Comparison of ENCODE assay signal across 9 cellular contexts in the genomic region with DNA sequence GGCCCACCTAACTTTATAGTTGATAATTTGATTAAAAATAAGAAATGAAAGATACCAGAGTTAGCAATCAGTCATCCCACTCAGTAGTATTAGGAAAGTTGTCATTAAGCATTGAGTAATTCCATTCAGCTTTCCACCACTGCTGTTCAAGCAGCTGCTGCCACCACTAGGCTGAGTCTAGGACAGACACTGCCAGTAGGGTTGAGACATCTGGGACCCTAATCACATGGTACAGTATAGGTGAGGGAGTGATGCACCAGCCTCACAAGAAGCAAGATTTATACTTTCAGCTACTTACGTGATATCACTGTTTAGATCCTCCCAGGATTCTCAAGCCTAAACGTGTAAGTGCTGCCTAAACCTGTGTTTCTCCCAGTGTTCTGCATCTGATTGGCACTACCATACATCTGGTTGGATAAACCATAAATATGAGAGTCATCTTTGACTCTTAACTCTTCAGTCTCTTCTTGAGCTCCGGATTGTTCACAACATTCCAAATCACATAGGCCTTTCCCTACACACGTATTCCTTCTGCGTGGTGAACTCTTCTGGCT. TPM values are rescaled to one million over a fixed set of nuclear protein-coding genes. Genes with fewer than 3 reads are reported as not detected.
A peak's percentile ranks its signal among the peaks of the same experiment; 100 is the strongest.
DNase-seq lines count a peak whose midpoint lies in the region; ATAC-seq and TF ChIP-seq lines count a peak whose summit lies in the region.
"Had no signal": no experiment of that assay in that cellular context is flagged by ENCODE, and none has a peak within 500 bp of the region (broad histone marks: within the 10 kb centered on the region; RNA-seq: fewer than 3 reads in every experiment).

No MANE protein-coding gene starts in this region.

- H3K4me2 ChIP-seq in Loucy (ENCODE audit: low read depth, low read length, poor library complexity, severe bottlenecking) = peak overlapping the region; percentile 96

- DNase-seq in cardiac muscle cell (ENCODE audit: low read depth in 1 of 2, low spot score in 1 of 2) (peak; percentile 4 to 11), heart left ventricle (no peak), right lobe of liver (no peak)
- peak; percentile 23 to 27 for DNase-seq in activated T-cell treated with anti-CD3 and anti-CD28 coated beads, Interleukin-2, amount 50 U/mL, for 72 hours
- no peak for DNase-seq in effector memory CD4-positive, alpha-beta T cell

- H3K9me2 ChIP-seq in Loucy (replicated peaks; ENCODE audit: low read depth, low read length) = no peaks in the 10 kb centered on the region; the same call in 1 of the 2 replicates

- peaks cover 10 to 15% of the 10 kb centered on the region in 2 donors for H3K36me3 Mint-ChIP-seq in activated T-cell treated with anti-CD3 and anti-CD28 coated beads, Interleukin-2, amount 50 U/mL, for 72 hours (ENCODE audit: insufficient read depth in 2 of 2)

- peaks cover 65% of the 10 kb centered on the region for H4K20me1 ChIP-seq in Loucy (ENCODE audit: insufficient read depth, low read length, poor library complexity, severe bottlenecking)

- no peaks in the 10 kb centered on the region for H3K27me3 ChIP-seq in cardiac muscle cell
- no peaks in the 10 kb centered on the region for H3K27me3 ChIP-seq in heart left ventricle
- peaks cover 5% of the 10 kb centered on the region for H3K27me3 ChIP-seq in Loucy (ENCODE audit: insufficient read depth, low read length, poor library complexity, severe bottlenecking)
- H3K27me3 ChIP-seq in right lobe of liver = no peaks in the 10 kb centered on the region
- no peaks in the 10 kb centered on the region for H3K27me3 ChIP-seq in effector memory CD4-positive, alpha-beta T cell (replicated peaks; ENCODE audit: control insufficient read depth, insufficient read depth, low read length, poor library complexity, severe bottlenecking)

- peaks cover 6% of the 10 kb centered on the region for H3K4me1 ChIP-seq in cardiac muscle cell (ENCODE audit: low read depth)
- peaks cover 0 to 35% (median 26%) of the 10 kb centered on the region in 12 donors for H3K4me1 ChIP-seq in heart left ventricle
- H3K4me1 ChIP-seq in Loucy (ENCODE audit: insufficient read depth, low read length, poor library complexity, severe bottlenecking) = peaks cover 40% of the 10 kb centered on the region
- H3K4me1 ChIP-seq in right lobe of liver = peaks cover 0 to 15% (median 0%) of the 10 kb centered on the region in 4 donors
- peaks cover 10% of the 10 kb centered on the region for H3K4me1 ChIP-seq in effector memory CD4-positive, alpha-beta T cell (ENCODE audit: control insufficient read depth, insufficient read depth, low read length, poor library complexity, severe bottlenecking)

- H3K4me3 ChIP-seq in cardiac muscle cell (no peak overlapping the region), heart left ventricle (no peak overlapping the region), Loucy (ENCODE audit: low read length, poor library complexity, severe bottlenecking) (peak overlapping the region; percentile 97), right lobe of liver (no peak overlapping the region)
- H3K4me3 ChIP-seq in effector memory CD4-positive, alpha-beta T cell (ENCODE audit: insufficient read depth, low read depth, low read length, poor library complexity, severe bottlenecking) = no peak overlapping the region

- H3K27me3 Mint-ChIP-seq in activated T-cell treated with anti-CD3 and anti-CD28 coated beads, Interleukin-2, amount 50 U/mL, for 72 hours (ENCODE audit: low read depth) = no peaks in the 10 kb centered on the region
- H3K27me3 Mint-ChIP-seq: stimulated activated naive CD8-positive, alpha-beta T cell treated with anti-CD3 and anti-CD28 coated beads, Interleukin-15, Interleukin-2, amounts not matched to agents 100 ng/mL and 50 ng/mL, for 24 hours had no signal

- H3K27ac ChIP-seq in cardiac muscle cell (no peak overlapping the region), heart left ventricle (peak overlapping the region in 1 of 12 donors; percentile 100), right lobe of liver (no peak overlapping the region)
- H3K27ac ChIP-seq in effector memory CD4-positive, alpha-beta T cell (ENCODE audit: insufficient read depth, low read length, poor library complexity, severe bottlenecking) = no peak overlapping the region

- H3K27ac Mint-ChIP-seq in activated T-cell treated with anti-CD3 and anti-CD28 coated beads, Interleukin-2, amount 50 U/mL, for 72 hours = peak overlapping the region; percentile 86

- intact Hi-C loops in heart left ventricle (cut with DNase I) (loop anchor here in 3 of 10 donors (5.0 to 10.0 kb wide), 3 partner anchors 210 to 693 kb away; partner anchors contain the start of genes R3HDM1 (in 2 of the 3), ZRANB3 (in 2 of the 3) and RAB3GAP1 (in 1 of the 3)), right lobe of liver (cut with DNase I) (no loop called here)

- peaks cover 20% of the 10 kb centered on the region for H3K36me3 ChIP-seq in cardiac muscle cell
- H3K36me3 ChIP-seq in heart left ventricle = peaks cover 0 to 43% (median 25%) of the 10 kb centered on the region in 9 donors
- H3K36me3 ChIP-seq in Loucy (ENCODE audit: insufficient read depth, low read length) = peaks cover 10% of the 10 kb centered on the region; the same call in 1 of the 2 replicates
- H3K36me3 ChIP-seq in right lobe of liver = peaks cover 0 to 21% (median 8%) of the 10 kb centered on the region in 4 donors
- peaks cover 23% of the 10 kb centered on the region for H3K36me3 ChIP-seq in effector memory CD4-positive, alpha-beta T cell (ENCODE audit: control insufficient read depth, insufficient read depth, low read length)

- peak overlapping the region; percentile 67 to 92 for H3K4me3 Mint-ChIP-seq in activated T-cell treated with anti-CD3 and anti-CD28 coated beads, Interleukin-2, amount 50 U/mL, for 72 hours

- WGBS in heart left ventricle, 4 donors = 67 to 80% (median 75%) methylated on average over 5 of the region's 5 CpGs
- 69% methylated on average over 4 of the region's 5 CpGs for WGBS in right lobe of liver (ENCODE audit: insufficient coverage, low coverage, low lambda C conversion rate, missing lambda C conversion rate)

- no peak overlapping the region for H2AFZ ChIP-seq in Loucy (ENCODE audit: low read length)

- H3K9me3 ChIP-seq in cardiac muscle cell (ENCODE audit: low read depth) (no peaks in the 10 kb centered on the region), heart left ventricle (no peaks in the 10 kb centered on the region), Loucy (ENCODE audit: insufficient read depth, low read depth, low read length) (no peaks in the 10 kb centered on the region), right lobe of liver (no peaks in the 10 kb centered on the region)
- no peaks in the 10 kb centered on the region for H3K9me3 ChIP-seq in effector memory CD4-positive, alpha-beta T cell (ENCODE audit: control insufficient read depth, low read length)

- peaks cover 69% of the 10 kb centered on the region for H3K79me2 ChIP-seq in Loucy (ENCODE audit: insufficient read depth, low read length)

- no peaks in the 10 kb centered on the region for H3F3A ChIP-seq in Loucy (ENCODE audit: low read depth)

- H3K9ac ChIP-seq in Loucy (ENCODE audit: low read depth, low read length, poor library complexity, severe bottlenecking) = peak overlapping the region; percentile 96

- peaks cover 38% of the 10 kb centered on the region for H3K4me1 Mint-ChIP-seq in activated T-cell treated with anti-CD3 and anti-CD28 coated beads, Interleukin-2, amount 50 U/mL, for 72 hours (ENCODE audit: low read depth)

- H3K9me3 Mint-ChIP-seq in activated T-cell treated with anti-CD3 and anti-CD28 coated beads, Interleukin-2, amount 50 U/mL, for 72 hours = peaks cover 1 to 2% of the 10 kb centered on the region in 2 donors
- H3K9me3 Mint-ChIP-seq: stimulated activated naive CD8-positive, alpha-beta T cell treated with anti-CD3 and anti-CD28 coated beads, Interleukin-15, Interleukin-2, amounts not matched to agents 100 ng/mL and 50 ng/mL, for 24 hours had no signal

- no peak for TF ChIP-seq POLR2A in heart left ventricle (IDR thresholded peaks at IDR 0.05)
- no peak for TF ChIP-seq POLR2A in right lobe of liver (IDR thresholded peaks at IDR 0.05)

- ATAC-seq in heart left ventricle (no peak), right lobe of liver (peak in 1 of 4 donors; percentile 4), GM21526 (IDR thresholded peaks at IDR 0.05; ENCODE audit: low FRiP score, unreplicated experiment) (no peak), GM19397 (IDR thresholded peaks at IDR 0.05; ENCODE audit: unreplicated experiment) (no peak)
- no peak for ATAC-seq in activated T-cell treated with anti-CD3 and anti-CD28 coated beads, Interleukin-2, amount 50 U/mL, for 72 hours (replicated peaks in 1 of 2)

- TF ChIP-seq CTCF in cardiac muscle cell (IDR thresholded peaks at IDR 0.05; ENCODE audit: low read depth, low read length) (no peak), heart left ventricle (IDR thresholded peaks at IDR 0.05) (peak in 1 of 12 donors; percentile 28), Loucy (conservative IDR thresholded peaks at IDR 0.05; ENCODE audit: low read length) (peak; percentile 73), right lobe of liver (IDR thresholded peaks at IDR 0.05) (peak; percentile 8 to 23 (median 14))

RNA-seq across cellular contexts. Expression of gene UBXN4, which starts 3.2 kb away (rescaled TPM):
- total RNA-seq in cardiac muscle cell (31.3 and 35.5 TPM in 2 replicates), heart left ventricle (10 to 100 TPM; 30.9 to 90.5 (median 57.0) TPM), right lobe of liver (10 to 100 TPM; 49.4 to 78.2 (median 62.5) TPM)
- polyA plus RNA-seq in cardiac muscle cell (193 and 211 TPM in 2 replicates), heart left ventricle (10 to 100 TPM; 28.2 to 43.3 TPM)
- 100 to 1,000 TPM; 150 to 173 TPM for total RNA-seq in activated T-cell treated with anti-CD3 and anti-CD28 coated beads, Interleukin-2, amount 50 U/mL, for 72 hours

Comparison
In these comparisons a context has a peak if more than half of its experiments do, and no peak if none do; other contexts are left out.
1. DNase-seq: peak in cardiac muscle cell (2 of 2) and activated T-cell treated with anti-CD3 and anti-CD28 coated beads, Interleukin-2, amount 50 U/mL, for 72 hours (2 of 2); none in heart left ventricle (0 of 5), right lobe of liver (0 of 3) and effector memory CD4-positive, alpha-beta T cell (0 of 3).